16 cellular contexts compared by ENCODE assay signal in genomic region chr10:63214586-63214985, GRCh38.
DNase-seq lines count a peak whose midpoint lies in the region; ATAC-seq and TF ChIP-seq lines count a peak whose summit lies in the region.
"Had no signal": no experiment of that assay in that cellular context is flagged by ENCODE, and none has a peak within 500 bp of the region (broad histone marks: within the 10 kb centered on the region; RNA-seq: fewer than 3 reads in every experiment).

No MANE protein-coding gene starts in this region.

- no peak overlapping the region for H3K4me3 Mint-ChIP-seq in stimulated activated memory B cell treated with anti-CD40 and anti-IgM and Interleukin-4, amounts not matched to agents 10 μg/mL and 1 μg/mL and 100 μg/mL, for 72 hours
- no peak overlapping the region for H3K4me3 Mint-ChIP-seq in effector memory CD8-positive, alpha-beta T cell

- H3K27ac Mint-ChIP-seq in stimulated activated memory B cell treated with anti-CD40 and anti-IgM and Interleukin-4, amounts not matched to agents 10 μg/mL and 1 μg/mL and 100 μg/mL, for 72 hours = peak overlapping the region; percentile 65
- H3K27ac Mint-ChIP-seq in effector memory CD8-positive, alpha-beta T cell = no peak overlapping the region

- H3K27me3 ChIP-seq in heart right ventricle = no peaks in the 10 kb centered on the region
- H3K27me3 ChIP-seq: brain microvascular endothelial cell had no signal

- H3K36me3 ChIP-seq in heart right ventricle = peaks cover 0 to 65% (median 18%) of the 10 kb centered on the region in 9 donors

- peaks cover 30% of the 10 kb centered on the region for H3K36me3 Mint-ChIP-seq in stimulated activated memory B cell treated with anti-CD40 and anti-IgM and Interleukin-4, amounts not matched to agents 10 μg/mL and 1 μg/mL and 100 μg/mL, for 72 hours
- H3K36me3 Mint-ChIP-seq in effector memory CD8-positive, alpha-beta T cell (ENCODE audit: insufficient read depth) = peaks cover 50% of the 10 kb centered on the region

- WGBS in heart right ventricle, 2 donors = 35 to 50% methylated on average over 2 of the region's 2 CpGs

- H3K4me3 ChIP-seq in heart right ventricle = no peak overlapping the region
- H3K4me3 ChIP-seq: skin epidermis had no signal

- H3K27me3 Mint-ChIP-seq in stimulated activated memory B cell treated with anti-CD40 and anti-IgM and Interleukin-4, amounts not matched to agents 10 μg/mL and 1 μg/mL and 100 μg/mL, for 72 hours = no peaks in the 10 kb centered on the region
- H3K27me3 Mint-ChIP-seq in effector memory CD8-positive, alpha-beta T cell = no peaks in the 10 kb centered on the region

- no peak for ATAC-seq in heart right ventricle
- peak; percentile 27; the same call in 2 of the 3 replicates for ATAC-seq in SK-N-SH treated with all-trans-retinoic acid at 6 μM for 48 hours
- no peak for ATAC-seq in stimulated activated memory B cell treated with anti-CD40 and anti-IgM and Interleukin-4, amounts not matched to agents 10 μg/mL and 1 μg/mL and 100 μg/mL, for 72 hours
- ATAC-seq in HG03460 (IDR thresholded peaks at IDR 0.05; ENCODE audit: unreplicated experiment) = no peak
- ATAC-seq in GM19467 (IDR thresholded peaks at IDR 0.05; ENCODE audit: unreplicated experiment) = no peak
- ATAC-seq in effector memory CD8-positive, alpha-beta T cell (replicated peaks) = no peak
- ATAC-seq: stimulated activated naive CD8-positive, alpha-beta T cell treated with anti-CD3 and anti-CD28 coated beads, Interleukin-15, Interleukin-2, amounts not matched to agents 100 U/mL and 50 U/mL, for 24 hours had no signal

- peaks cover 0 to 71% (median 55%) of the 10 kb centered on the region in 9 donors for H3K4me1 ChIP-seq in heart right ventricle

- no peaks in the 10 kb centered on the region for H3K9me3 ChIP-seq in heart right ventricle

- peaks cover 3% of the 10 kb centered on the region for H3K9me3 Mint-ChIP-seq in stimulated activated memory B cell treated with anti-CD40 and anti-IgM and Interleukin-4, amounts not matched to agents 10 μg/mL and 1 μg/mL and 100 μg/mL, for 72 hours
- H3K9me3 Mint-ChIP-seq in effector memory CD8-positive, alpha-beta T cell = no peaks in the 10 kb centered on the region

- intact Hi-C loops in heart right ventricle (cut with DNase I) (loop anchor here in 8 of 10 donors (5.0 to 10.0 kb wide), 7 partner anchors 50 to 508 kb away; partner anchors contain the start of genes JMJD1C (in 4 of the 8) and REEP3 (in 1 of the 8)), cardiac septum (cut with DNase I) (loop anchor here (2.0 to 10.0 kb wide), 3 partner anchors 52 to 308 kb away; partner anchors contain the start of genes JMJD1C and REEP3)

- peak overlapping the region in 6 of 10 donors; percentile 2 to 67 (median 8) for H3K27ac ChIP-seq in heart right ventricle
- H3K27ac ChIP-seq: brain microvascular endothelial cell, skin epidermis had no signal

- TF ChIP-seq CTCF in heart right ventricle (IDR thresholded peaks at IDR 0.05) = no peak

- DNase-seq in heart right ventricle (no peak), cardiac septum (ENCODE audit: low spot score) (no peak), fibroblast of peridontal ligament (ENCODE audit: extremely low read depth) (peak; percentile 27)
- no peak for DNase-seq in effector memory CD8-positive, alpha-beta T cell
- DNase-seq: activated gamma-delta T cell; brain microvascular endothelial cell; DMS53; NCI-H2107; NCI-H82; nucleus accumbens; stimulated activated naive CD8-positive, alpha-beta T cell treated with anti-CD3 and anti-CD28 coated beads, Interleukin-15, Interleukin-2, amounts not matched to agents 100 U/mL and 50 U/mL, for 24 hours had no signal

- H3K4me1 Mint-ChIP-seq in stimulated activated memory B cell treated with anti-CD40 and anti-IgM and Interleukin-4, amounts not matched to agents 10 μg/mL and 1 μg/mL and 100 μg/mL, for 72 hours = peaks cover 50% of the 10 kb centered on the region
- peaks cover 19 to 21% of the 10 kb centered on the region in 2 donors for H3K4me1 Mint-ChIP-seq in effector memory CD8-positive, alpha-beta T cell (ENCODE audit: low read depth in 2 of 2)

TF ChIP-seq in SK-N-SH treated with all-trans-retinoic acid at 6 μM for 48 hours, 23 proteins besides CTCF, POLR2A, EP300 and RAD21 (continues in another document):
- TF ChIP-seq ZFP30 (CRISPR knock-in tag; IDR thresholded peaks at IDR 0.05) (no peak), TSHZ2 (CRISPR knock-in tag; IDR thresholded peaks at IDR 0.05) (no peak), BACH2 (CRISPR knock-in tag; IDR thresholded peaks at IDR 0.05; ENCODE audit: borderline replicate concordance) (no peak), POU6F1 (CRISPR knock-in tag; IDR thresholded peaks at IDR 0.05; ENCODE audit: borderline replicate concordance, low read depth) (no peak), ZNF565 (CRISPR knock-in tag; conservative IDR thresholded peaks at IDR 0.05; ENCODE audit: low read depth) (no peak)
- TF ChIP-seq, protein P1, sequence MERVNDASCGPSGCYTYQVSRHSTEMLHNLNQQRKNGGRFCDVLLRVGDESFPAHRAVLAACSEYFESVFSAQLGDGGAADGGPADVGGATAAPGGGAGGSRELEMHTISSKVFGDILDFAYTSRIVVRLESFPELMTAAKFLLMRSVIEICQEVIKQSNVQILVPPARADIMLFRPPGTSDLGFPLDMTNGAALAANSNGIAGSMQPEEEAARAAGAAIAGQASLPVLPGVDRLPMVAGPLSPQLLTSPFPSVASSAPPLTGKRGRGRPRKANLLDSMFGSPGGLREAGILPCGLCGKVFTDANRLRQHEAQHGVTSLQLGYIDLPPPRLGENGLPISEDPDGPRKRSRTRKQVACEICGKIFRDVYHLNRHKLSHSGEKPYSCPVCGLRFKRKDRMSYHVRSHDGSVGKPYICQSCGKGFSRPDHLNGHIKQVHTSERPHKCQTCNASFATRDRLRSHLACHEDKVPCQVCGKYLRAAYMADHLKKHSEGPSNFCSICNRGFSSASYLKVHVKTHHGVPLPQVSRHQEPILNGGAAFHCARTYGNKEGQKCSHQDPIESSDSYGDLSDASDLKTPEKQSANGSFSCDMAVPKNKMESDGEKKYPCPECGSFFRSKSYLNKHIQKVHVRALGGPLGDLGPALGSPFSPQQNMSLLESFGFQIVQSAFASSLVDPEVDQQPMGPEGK (CRISPR knock-in tag; IDR thresholded peaks at IDR 0.05; ENCODE audit: borderline replicate concordance) = no peak
- TF ChIP-seq, protein P2, sequence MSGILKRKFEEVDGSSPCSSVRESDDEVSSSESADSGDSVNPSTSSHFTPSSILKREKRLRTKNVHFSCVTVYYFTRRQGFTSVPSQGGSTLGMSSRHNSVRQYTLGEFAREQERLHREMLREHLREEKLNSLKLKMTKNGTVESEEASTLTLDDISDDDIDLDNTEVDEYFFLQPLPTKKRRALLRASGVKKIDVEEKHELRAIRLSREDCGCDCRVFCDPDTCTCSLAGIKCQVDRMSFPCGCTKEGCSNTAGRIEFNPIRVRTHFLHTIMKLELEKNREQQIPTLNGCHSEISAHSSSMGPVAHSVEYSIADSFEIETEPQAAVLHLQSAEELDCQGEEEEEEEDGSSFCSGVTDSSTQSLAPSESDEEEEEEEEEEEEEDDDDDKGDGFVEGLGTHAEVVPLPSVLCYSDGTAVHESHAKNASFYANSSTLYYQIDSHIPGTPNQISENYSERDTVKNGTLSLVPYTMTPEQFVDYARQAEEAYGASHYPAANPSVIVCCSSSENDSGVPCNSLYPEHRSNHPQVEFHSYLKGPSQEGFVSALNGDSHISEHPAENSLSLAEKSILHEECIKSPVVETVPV (CRISPR knock-in tag; IDR thresholded peaks at IDR 0.05) = no peak
